In the genomic region with DNA sequence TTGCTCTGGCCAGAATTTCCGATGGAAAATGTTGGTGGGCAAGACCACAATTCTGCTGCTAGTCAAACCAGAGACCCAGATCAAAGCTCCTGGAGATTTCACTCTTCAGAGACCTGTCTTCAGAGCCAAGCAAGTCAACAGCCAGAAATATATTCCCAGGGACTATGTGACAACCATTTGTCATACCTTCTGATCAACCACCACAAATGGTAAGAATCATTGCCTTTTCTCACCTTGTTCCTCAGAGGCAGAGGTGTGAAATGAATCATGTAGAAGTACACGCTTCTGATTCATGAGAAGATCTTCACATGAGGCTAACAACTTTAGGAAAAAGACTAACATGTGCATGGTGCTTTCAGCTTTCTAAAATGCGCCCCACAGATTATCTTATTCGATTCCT, we compare ENCODE assay signal across 16 cellular contexts.
"Had no signal": no experiment of that assay in that cellular context is flagged by ENCODE, and none has a peak within 500 bp of the region (broad histone marks: within the 10 kb centered on the region; RNA-seq: fewer than 3 reads in every experiment).

No MANE protein-coding gene starts in this region.

- ATAC-seq: left lung; stimulated activated naive B cell treated with anti-CD40 and anti-IgM and Interleukin-4, amounts not matched to agents 10 μg/mL and 1 μg/mL and 100 μg/mL, for 72 hours; T-cell had no signal

- DNase-seq: activated CD4-positive, alpha-beta T cell treated with anti-CD3 and anti-CD28 coated beads for 1 hour; amniotic stem cell; caudate nucleus; left lung; nephron progenitor cell; occipital lobe; SHP77; SK-N-SH; stimulated activated CD4-positive, alpha-beta T cell treated with anti-CD3 and anti-CD28 coated beads, Interleukin-2, amount 100 ng/mL, for 48 hours; stimulated activated naive B cell treated with anti-CD40 and anti-IgM and Interleukin-4, amounts not matched to agents 10 μg/mL and 1 μg/mL and 100 μg/mL, for 72 hours; substantia nigra; T-cell; T1000; transverse colon had no signal

- H3K4me1 Mint-ChIP-seq: memory B cell, T-cell had no signal

- H3K27ac Mint-ChIP-seq: memory B cell; nephron progenitor cell; stimulated activated naive B cell treated with anti-CD40 and anti-IgM and Interleukin-4, amounts not matched to agents 10 μg/mL and 1 μg/mL and 100 μg/mL, for 72 hours; T-cell had no signal

- H3K9me3 Mint-ChIP-seq: memory B cell; nephron progenitor cell; stimulated activated naive B cell treated with anti-CD40 and anti-IgM and Interleukin-4, amounts not matched to agents 10 μg/mL and 1 μg/mL and 100 μg/mL, for 72 hours; T-cell had no signal

- H3K4me3 ChIP-seq: hepatocyte, left lung, transverse colon had no signal

- H3K4me3 Mint-ChIP-seq: memory B cell; nephron progenitor cell; stimulated activated naive B cell treated with anti-CD40 and anti-IgM and Interleukin-4, amounts not matched to agents 10 μg/mL and 1 μg/mL and 100 μg/mL, for 72 hours; T-cell had no signal

- H3K27me3 Mint-ChIP-seq: memory B cell; stimulated activated naive B cell treated with anti-CD40 and anti-IgM and Interleukin-4, amounts not matched to agents 10 μg/mL and 1 μg/mL and 100 μg/mL, for 72 hours; T-cell had no signal
